1 cellular context compared by ENCODE assay signal in genomic region chr1:94209982-94210381, GRCh38.
TF ChIP-seq lines count a peak whose summit lies in the region.

No MANE protein-coding gene starts in this region.

TF ChIP-seq in liver, 16 proteins besides CTCF, POLR2A, EP300 and RAD21 (continued from another document):
- TF ChIP-seq REST (IDR thresholded peaks at IDR 0.05) (no peak), HNF4A (conservative IDR thresholded peaks at IDR 0.05) (no peak), GABPA (IDR thresholded peaks at IDR 0.05 in 1 of 2, conservative IDR thresholded peaks at IDR 0.05 in 1 of 2) (no peak), FOXA2 (IDR thresholded peaks at IDR 0.05) (no peak), SP1 (IDR thresholded peaks at IDR 0.05) (no peak), HNF4G (IDR thresholded peaks at IDR 0.05) (no peak), NR2F2 (IDR thresholded peaks at IDR 0.05) (no peak), FOXA1 (IDR thresholded peaks at IDR 0.05) (no peak), ATF3 (IDR thresholded peaks at IDR 0.05) (no peak), ZBTB33 (IDR thresholded peaks at IDR 0.05) (no peak), EGR1 (IDR thresholded peaks at IDR 0.05; ENCODE audit: low read depth in 2 of 2) (no peak), JUND (IDR thresholded peaks at IDR 0.05) (no peak), YY1 (IDR thresholded peaks at IDR 0.05) (no peak)
TF ChIP-seq in liver: peak in this region for 0.
